ENCODE assay signal across 8 cellular contexts in genomic region chr6:116461563-116462507, GRCh38. TPM values are rescaled to one million over a fixed set of nuclear protein-coding genes. Genes with fewer than 3 reads are reported as not detected.
A peak's percentile ranks its signal among the peaks of the same experiment; 100 is the strongest.
DNase-seq lines count a peak whose midpoint lies in the region; ATAC-seq and TF ChIP-seq lines count a peak whose summit lies in the region.

No MANE protein-coding gene starts in this region.

- H3K27me3 Mint-ChIP-seq in activated B cell treated with CpG ODN at 0.5 μM for 24 hours (no peaks in the 10 kb centered on the region), memory B cell (no peaks in the 10 kb centered on the region)

- H3K27me3 ChIP-seq in ectodermal cell (ENCODE audit: control insufficient read depth, insufficient read depth, low read length, poor library complexity, severe bottlenecking), result peaks cover 51% of the 10 kb centered on the region

- POLR2A ChIA-PET in activated B cell treated with CpG ODN at 0.5 μM for 24 hours (lab: Charles Lee), result interaction anchor here (0.6 to 2.4 kb wide), 8 partner anchors 10 to 182 kb away, joined by 3 to 8 read pairs (median 4); partner anchors contain the start of genes RWDD1 and TSPYL1

- H3K4me3 ChIP-seq in ectodermal cell (ENCODE audit: insufficient read depth, low read depth, low read length), result peak overlapping the region; percentile 34

- CTCF ChIA-PET in activated B cell treated with CpG ODN at 0.5 μM for 24 hours (lab: Charles Lee), result interaction anchor here (0.7 to 1.8 kb wide), 3 partner anchors 12 to 174 kb away, joined by 3 to 7 read pairs (median 4); no protein-coding TSS in a partner anchor

- intact Hi-C loops in activated B cell treated with CpG ODN at 0.5 μM for 24 hours (cut with micrococcal nuclease), result loop anchor here (1.0 to 10.0 kb wide), 9 partner anchors 11 to 447 kb away; partner anchors contain the start of genes DSE, KPNA5, NT5DC1 and RWDD1

- no peaks in the 10 kb centered on the region for H3K36me3 Mint-ChIP-seq in activated B cell treated with CpG ODN at 0.5 μM for 24 hours (ENCODE audit: low read depth)
- H3K36me3 Mint-ChIP-seq in memory B cell, result no peaks in the 10 kb centered on the region

- H3K9me3 ChIP-seq in ectodermal cell (ENCODE audit: control insufficient read depth, low read length), result no peaks in the 10 kb centered on the region

- DNase-seq in D341Med (ENCODE audit: low spot score) (peak; percentile 83), HK-2 (ENCODE audit: unreplicated experiment) (peak; percentile 81), activated B cell treated with CpG ODN at 0.5 μM for 24 hours (peak; percentile 68), memory B cell (ENCODE audit: low spot score in 2 of 2) (peak; percentile 49 to 64), NCI-H187 treated with DMSO at 0.1 percent for 48 hours (lab: John Stamatoyannopoulos, UW) (no peak)
- peak; percentile 36 for DNase-seq in stimulated activated CD8-positive, alpha-beta memory T cell treated with anti-CD3 and anti-CD28 coated beads, Interleukin-15, amount 100 ng/mL, for 48 hours (ENCODE audit: low read depth in 2 of 2)

- peak; percentile 85 for ATAC-seq in GM19467 (IDR thresholded peaks at IDR 0.05; ENCODE audit: unreplicated experiment)
- peak; percentile 84 for ATAC-seq in activated B cell treated with CpG ODN at 0.5 μM for 24 hours (ENCODE audit: low read depth)
- peak; percentile 64 for ATAC-seq in memory B cell (ENCODE audit: low read depth)

- H3K27ac Mint-ChIP-seq in activated B cell treated with CpG ODN at 0.5 μM for 24 hours (peak overlapping the region; percentile 93), memory B cell (peak overlapping the region; percentile 95)

- no peaks in the 10 kb centered on the region for H3K4me1 ChIP-seq in ectodermal cell (ENCODE audit: control insufficient read depth, insufficient read depth, low read length)

- TF ChIP-seq CTCF in activated B cell treated with CpG ODN at 0.5 μM for 24 hours (IDR thresholded peaks at IDR 0.05), result no peak

- H3K9me3 Mint-ChIP-seq in activated B cell treated with CpG ODN at 0.5 μM for 24 hours (no peaks in the 10 kb centered on the region), memory B cell (no peaks in the 10 kb centered on the region)

- 4% methylated on average over 81 of the region's 81 CpGs for WGBS in ectodermal cell, 2 experiments

- H3K27ac ChIP-seq in ectodermal cell (ENCODE audit: insufficient read depth, low read depth, low read length, poor library complexity, severe bottlenecking), result no peak overlapping the region

- no peaks in the 10 kb centered on the region for H3K36me3 ChIP-seq in ectodermal cell (ENCODE audit: control insufficient read depth, insufficient read depth, low read length)

- H3K4me3 Mint-ChIP-seq in activated B cell treated with CpG ODN at 0.5 μM for 24 hours (peak overlapping the region; percentile 84), memory B cell (peak overlapping the region; percentile 83)

- H3K4me1 Mint-ChIP-seq in activated B cell treated with CpG ODN at 0.5 μM for 24 hours (peaks cover 56% of the 10 kb centered on the region), memory B cell (peaks cover 33% of the 10 kb centered on the region)

RNA-seq across cellular contexts. Expression of gene CALHM6, which starts 0.7 kb away (rescaled TPM):
- 15.0 and 16.5 TPM in 2 replicates for total RNA-seq in activated B cell treated with CpG ODN at 0.5 μM for 24 hours
- 0.93 TPM for polyA plus RNA-seq in ectodermal cell (2013, experiment 1 of 4)
- 1.2 TPM for polyA plus RNA-seq in ectodermal cell (2013, experiment 2 of 4)
- 0.64 TPM for polyA plus RNA-seq in ectodermal cell (2013, experiment 3 of 4)
- not detected for polyA plus RNA-seq in ectodermal cell (2013, experiment 4 of 4)

RNA-seq across cellular contexts. Expression of gene CALHM5, which starts 49.6 kb away (rescaled TPM):
- total RNA-seq in activated B cell treated with CpG ODN at 0.5 μM for 24 hours, result not detected in 2 replicates
- 0.93 TPM for polyA plus RNA-seq in ectodermal cell (2013, experiment 1 of 4)
- 1.1 TPM for polyA plus RNA-seq in ectodermal cell (2013, experiment 2 of 4)
- polyA plus RNA-seq in ectodermal cell (2013, experiment 3 of 4), result 1.0 TPM
- 1.1 TPM for polyA plus RNA-seq in ectodermal cell (2013, experiment 4 of 4)
